Comparison of ENCODE assay signal across 9 cellular contexts in the genomic region with DNA sequence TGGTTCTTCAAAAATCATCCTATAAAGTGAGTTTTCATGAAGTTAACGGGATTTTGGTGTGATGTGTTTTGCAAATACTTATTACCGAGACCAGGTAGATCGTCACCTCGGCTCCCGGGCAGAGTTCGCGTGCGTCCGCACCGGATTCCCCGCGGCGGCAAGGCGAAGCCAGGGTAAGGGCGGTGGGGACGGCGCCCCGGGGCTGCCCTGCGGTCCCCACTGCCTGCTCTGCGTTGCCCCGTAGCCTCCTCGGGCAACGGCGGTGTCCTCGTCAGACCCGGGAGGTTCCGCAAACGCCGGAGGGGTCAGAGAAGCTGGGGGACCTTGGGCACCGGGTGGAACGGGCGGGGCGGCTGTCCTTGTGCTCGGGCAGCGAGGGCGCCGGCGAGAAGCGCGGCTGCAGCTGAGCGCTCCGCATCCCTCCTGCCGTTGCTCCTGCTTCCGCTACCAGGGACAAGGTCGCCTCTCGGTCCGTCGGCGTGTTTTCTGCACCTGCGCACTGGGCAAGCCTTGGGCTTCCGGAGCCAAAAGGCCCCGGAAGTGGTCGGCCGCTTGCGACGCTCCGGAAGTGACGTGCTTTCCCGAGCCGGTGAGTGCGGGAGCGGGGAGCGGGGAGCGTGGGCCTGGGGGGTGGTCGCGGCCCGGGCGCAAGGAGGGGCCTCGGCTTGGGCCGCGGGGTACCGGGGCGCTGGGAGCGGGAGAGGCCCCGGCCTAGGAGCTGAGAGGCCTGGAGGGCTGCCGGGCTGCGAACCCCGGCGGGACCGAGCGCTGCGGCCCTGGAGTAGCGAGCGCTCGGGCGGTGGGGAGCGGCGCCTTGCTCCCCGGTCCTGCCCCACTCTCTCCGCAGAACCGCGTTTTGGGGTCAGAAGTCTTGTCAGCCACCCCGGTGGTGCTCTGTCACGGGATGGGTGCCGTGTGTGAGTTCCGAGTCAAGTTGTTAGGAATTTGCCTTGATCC. TPM values are rescaled to one million over a fixed set of nuclear protein-coding genes. Genes with fewer than 3 reads are reported as not detected.
DNase-seq lines count a peak whose midpoint lies in the region; ATAC-seq, FAIRE-seq and TF ChIP-seq lines count a peak whose summit lies in the region.
"Had no signal": no experiment of that assay in that cellular context is flagged by ENCODE, and none has a peak within 500 bp of the region (broad histone marks: within the 10 kb centered on the region; RNA-seq: fewer than 3 reads in every experiment).

A gene with protein sequence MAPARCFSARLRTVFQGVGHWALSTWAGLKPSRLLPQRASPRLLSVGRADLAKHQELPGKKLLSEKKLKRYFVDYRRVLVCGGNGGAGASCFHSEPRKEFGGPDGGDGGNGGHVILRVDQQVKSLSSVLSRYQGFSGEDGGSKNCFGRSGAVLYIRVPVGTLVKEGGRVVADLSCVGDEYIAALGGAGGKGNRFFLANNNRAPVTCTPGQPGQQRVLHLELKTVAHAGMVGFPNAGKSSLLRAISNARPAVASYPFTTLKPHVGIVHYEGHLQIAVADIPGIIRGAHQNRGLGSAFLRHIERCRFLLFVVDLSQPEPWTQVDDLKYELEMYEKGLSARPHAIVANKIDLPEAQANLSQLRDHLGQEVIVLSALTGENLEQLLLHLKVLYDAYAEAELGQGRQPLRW (plus strand): TSS at position 560 of the 957 bp plus-strand sequence. CDS start 10,393 bp downstream, outside the sequence.

- peak; percentile 83 for FAIRE-seq in GM19239 (lab: Jason Lieb, UNC)
- FAIRE-seq: colon had no signal

- H3K36me3 ChIP-seq in kidney epithelial cell (ENCODE audit: control insufficient read depth, insufficient read depth, low read length): no peaks in the 10 kb centered on the region

- H3K27me3 ChIP-seq in kidney epithelial cell (ENCODE audit: control insufficient read depth, insufficient read depth, low read length): no peaks in the 10 kb centered on the region

- DNase-seq in Ammon's horn (ENCODE audit: low spot score) (peak; percentile 96), GM19239 (ENCODE audit: insufficient read length, low spot score) (peak; percentile 100), NCI-H510A treated with DMSO at 0.1 percent for 48 hours (lab: John Stamatoyannopoulos, UW) (peak; percentile 91), cerebellum (ENCODE audit: low spot score) (peak; percentile 97), kidney epithelial cell (ENCODE audit: low read depth) (peak; percentile 83)
- peak; percentile 88 to 92 for DNase-seq in activated CD4-positive, alpha-beta T cell treated with anti-CD3 and anti-CD28 coated beads for 24 hours (ENCODE audit: low read depth in 2 of 2)
- peak; percentile 96 for DNase-seq in stimulated activated CD4-positive, alpha-beta T cell treated with anti-CD3 and anti-CD28 coated beads, Interleukin-15, amount 100 ng/mL, for 24 hours

- no peak for TF ChIP-seq CTCF in kidney epithelial cell (IDR thresholded peaks at IDR 0.05; ENCODE audit: insufficient read depth, low read length, poor library complexity, severe bottlenecking)

- peak within 1 kb of the TSS; percentile 73 for H3K4me3 ChIP-seq in kidney epithelial cell (ENCODE audit: low read depth, low read length)

- peak; percentile 92 for ATAC-seq in HG03442 (IDR thresholded peaks at IDR 0.05; ENCODE audit: unreplicated experiment)

RNA-seq across cellular contexts. Expression of the gene that starts here (rescaled TPM):
- total RNA-seq in cerebellum (18.7 TPM), kidney epithelial cell (19.5 and 31.9 TPM in 2 replicates)

Comparison
In these comparisons a context has a peak if more than half of its experiments do, and no peak if none do; other contexts are left out.
1. Peak in every context shown above with its lines: DNase-seq, ATAC-seq and H3K4me3 ChIP-seq.